Comparison of ENCODE assay signal across 8 cellular contexts in the genomic region with DNA sequence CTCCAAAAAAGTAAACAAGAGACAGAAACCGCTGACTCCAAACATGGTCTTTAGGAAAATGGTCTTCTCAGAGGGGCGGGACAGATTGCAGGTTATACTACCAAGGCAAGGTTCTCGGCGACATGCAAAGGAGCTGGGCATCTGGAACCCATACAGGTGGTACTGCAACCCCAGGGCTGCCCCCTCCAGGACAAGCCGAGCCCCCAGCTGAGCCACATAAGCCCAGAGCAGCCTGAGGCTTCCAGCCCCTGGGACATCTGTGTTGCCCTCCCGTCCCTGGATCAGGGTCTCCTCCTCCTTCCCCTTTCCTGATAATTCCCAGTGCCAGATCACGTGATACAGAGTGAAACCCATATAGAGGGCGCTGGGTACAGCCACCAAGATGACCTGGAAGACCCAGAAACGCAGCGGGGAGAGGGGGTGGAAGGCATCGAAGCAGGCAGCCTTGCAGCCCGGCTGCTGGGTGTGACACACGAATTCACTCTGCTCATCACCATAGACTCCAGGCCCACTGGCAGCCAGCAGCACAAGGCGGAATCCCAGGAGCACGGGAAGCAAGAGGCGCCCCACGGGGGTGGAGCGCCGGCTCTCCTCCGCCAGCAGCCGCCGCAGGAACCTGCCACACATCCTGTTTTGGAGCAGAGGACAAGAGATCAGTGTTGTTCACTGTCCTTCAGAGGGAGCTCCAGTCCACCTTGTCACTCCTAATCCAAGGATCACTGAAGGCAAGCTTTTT. TPM values are rescaled to one million over a fixed set of nuclear protein-coding genes. Genes with fewer than 3 reads are reported as not detected.
DNase-seq lines count a peak whose midpoint lies in the region; ATAC-seq and TF ChIP-seq lines count a peak whose summit lies in the region.

A gene with protein sequence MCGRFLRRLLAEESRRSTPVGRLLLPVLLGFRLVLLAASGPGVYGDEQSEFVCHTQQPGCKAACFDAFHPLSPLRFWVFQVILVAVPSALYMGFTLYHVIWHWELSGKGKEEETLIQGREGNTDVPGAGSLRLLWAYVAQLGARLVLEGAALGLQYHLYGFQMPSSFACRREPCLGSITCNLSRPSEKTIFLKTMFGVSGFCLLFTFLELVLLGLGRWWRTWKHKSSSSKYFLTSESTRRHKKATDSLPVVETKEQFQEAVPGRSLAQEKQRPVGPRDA (minus strand): TSS at position 627 of the 736 bp plus-strand sequence. CDS start 0 bp downstream, at position 627.

- peak within 1 kb of the TSS; percentile 72 to 97 (median 91) for H3K27ac Mint-ChIP-seq in CD4-positive, CD25-positive, alpha-beta regulatory T cell
- no peak within 1 kb of the TSS for H3K27ac Mint-ChIP-seq in HFFc6
- H3K27ac Mint-ChIP-seq in naive thymus-derived CD8-positive, alpha-beta T cell, result peak within 1 kb of the TSS; percentile 58 to 88 (median 76)

- peak; percentile 21 to 77 (median 50) for DNase-seq in CD4-positive, CD25-positive, alpha-beta regulatory T cell
- DNase-seq in HFFc6 (peak; percentile 66), NCI-H82 treated with DMSO at 0.1 percent for 48 hours (lab: John Stamatoyannopoulos, UW; ENCODE audit: unreplicated experiment) (peak; percentile 14), fibroblast of mammary gland (ENCODE audit: low read depth) (peak; percentile 53), ureter (ENCODE audit: low spot score) (peak; percentile 48)
- no peak for DNase-seq in activated T-cell treated with anti-CD3 and anti-CD28 coated beads, Interleukin-2, amount 50 U/mL, for 4 hours
- peak; percentile 15 to 66 (median 37) for DNase-seq in naive thymus-derived CD8-positive, alpha-beta T cell

- peaks cover 14 to 41% (median 26%) of the 10 kb centered on the region in 4 donors for H3K4me1 Mint-ChIP-seq in CD4-positive, CD25-positive, alpha-beta regulatory T cell
- H3K4me1 Mint-ChIP-seq in HFFc6 (ENCODE audit: low read depth), result peaks cover 18% of the 10 kb centered on the region
- H3K4me1 Mint-ChIP-seq in activated T-cell treated with anti-CD3 and anti-CD28 coated beads, Interleukin-2, amount 50 U/mL, for 4 hours (ENCODE audit: low read depth), result peaks cover 23% of the 10 kb centered on the region
- peaks cover 16 to 34% (median 21%) of the 10 kb centered on the region in 4 donors for H3K4me1 Mint-ChIP-seq in naive thymus-derived CD8-positive, alpha-beta T cell

- peak within 1 kb of the TSS; percentile 50 to 90 (median 81) for H3K4me3 Mint-ChIP-seq in CD4-positive, CD25-positive, alpha-beta regulatory T cell
- peak within 1 kb of the TSS; percentile 84 for H3K4me3 Mint-ChIP-seq in HFFc6
- peak within 1 kb of the TSS; percentile 72 for H3K4me3 Mint-ChIP-seq in activated T-cell treated with anti-CD3 and anti-CD28 coated beads, Interleukin-2, amount 50 U/mL, for 4 hours
- H3K4me3 Mint-ChIP-seq in naive thymus-derived CD8-positive, alpha-beta T cell, result peak within 1 kb of the TSS; percentile 71 to 90 (median 84)

- no peaks in the 10 kb centered on the region for H3K9me3 ChIP-seq in CD4-positive, CD25-positive, alpha-beta regulatory T cell (ENCODE audit: control insufficient read depth in 2 of 2, low read length in 2 of 2)

- peaks cover 10% of the 10 kb centered on the region for H3K27me3 ChIP-seq in CD4-positive, CD25-positive, alpha-beta regulatory T cell (ENCODE audit: control insufficient read depth, insufficient read depth, low read length)

- H3K27ac ChIP-seq in CD4-positive, CD25-positive, alpha-beta regulatory T cell (ENCODE audit: insufficient read depth, low read length, poor library complexity, severe bottlenecking), result no peak within 1 kb of the TSS

- no peaks in the 10 kb centered on the region for H3K36me3 Mint-ChIP-seq in CD4-positive, CD25-positive, alpha-beta regulatory T cell
- no peaks in the 10 kb centered on the region for H3K36me3 Mint-ChIP-seq in HFFc6 (ENCODE audit: low read depth)
- H3K36me3 Mint-ChIP-seq in activated T-cell treated with anti-CD3 and anti-CD28 coated beads, Interleukin-2, amount 50 U/mL, for 4 hours (ENCODE audit: insufficient read depth), result no peaks in the 10 kb centered on the region
- H3K36me3 Mint-ChIP-seq in naive thymus-derived CD8-positive, alpha-beta T cell, result no peaks in the 10 kb centered on the region

- peaks cover 42% of the 10 kb centered on the region for H3K27me3 Mint-ChIP-seq in CD4-positive, CD25-positive, alpha-beta regulatory T cell
- H3K27me3 Mint-ChIP-seq in HFFc6 (ENCODE audit: insufficient read depth), result peaks cover 19% of the 10 kb centered on the region
- H3K27me3 Mint-ChIP-seq in activated T-cell treated with anti-CD3 and anti-CD28 coated beads, Interleukin-2, amount 50 U/mL, for 4 hours (ENCODE audit: low read depth), result peaks cover 23% of the 10 kb centered on the region
- peaks cover 3 to 18% (median 10%) of the 10 kb centered on the region in 5 donors for H3K27me3 Mint-ChIP-seq in naive thymus-derived CD8-positive, alpha-beta T cell

- ATAC-seq in CD4-positive, CD25-positive, alpha-beta regulatory T cell (ENCODE audit: low read depth in 2 of 2), result peak; percentile 88 to 89
- peak; percentile 86 to 89 for ATAC-seq in activated T-cell treated with anti-CD3 and anti-CD28 coated beads, Interleukin-2, amount 50 U/mL, for 4 hours
- ATAC-seq in naive thymus-derived CD8-positive, alpha-beta T cell, result peak; percentile 94 to 98
- no peak for ATAC-seq in HG03439 (IDR thresholded peaks at IDR 0.05; ENCODE audit: unreplicated experiment)

- peaks cover 24% of the 10 kb centered on the region for H3K4me1 ChIP-seq in CD4-positive, CD25-positive, alpha-beta regulatory T cell (ENCODE audit: control insufficient read depth, insufficient read depth, low read length, poor library complexity, severe bottlenecking)

- H3K9me3 Mint-ChIP-seq in CD4-positive, CD25-positive, alpha-beta regulatory T cell, result peaks cover 0 to 3% (median 0%) of the 10 kb centered on the region in 7 donors
- no peaks in the 10 kb centered on the region for H3K9me3 Mint-ChIP-seq in HFFc6
- no peaks in the 10 kb centered on the region for H3K9me3 Mint-ChIP-seq in activated T-cell treated with anti-CD3 and anti-CD28 coated beads, Interleukin-2, amount 50 U/mL, for 4 hours
- H3K9me3 Mint-ChIP-seq in naive thymus-derived CD8-positive, alpha-beta T cell, result no peaks in the 10 kb centered on the region

- POLR2A ChIA-PET in naive thymus-derived CD8-positive, alpha-beta T cell (lab: Charles Lee), result interaction anchor here (0.9 to 2.2 kb wide), 10 partner anchors 9 to 159 kb away, joined by 3 to 50 read pairs (median 4); partner anchors contain the start of gene TRIM4

- TF ChIP-seq CTCF in HFFc6 (IDR thresholded peaks at IDR 0.05) (peak; percentile 50), fibroblast of mammary gland (conservative IDR thresholded peaks at IDR 0.05; ENCODE audit: control insufficient read depth, insufficient read depth, low read depth, low read length) (peak; percentile 41)

- no peaks in the 10 kb centered on the region for H3K36me3 ChIP-seq in CD4-positive, CD25-positive, alpha-beta regulatory T cell (ENCODE audit: control insufficient read depth, insufficient read depth, low read length)

- H3K4me3 ChIP-seq in CD4-positive, CD25-positive, alpha-beta regulatory T cell (ENCODE audit: low read depth, low read length), result peak within 1 kb of the TSS; percentile 64
- H3K4me3 ChIP-seq in fibroblast of mammary gland (ENCODE audit: control insufficient read depth, low read depth, low read length), result no peak within 1 kb of the TSS

RNA-seq across cellular contexts. Expression of the gene that starts here (rescaled TPM):
- total RNA-seq in CD4-positive, CD25-positive, alpha-beta regulatory T cell, result 0.35 TPM
- polyA plus RNA-seq in CD4-positive, CD25-positive, alpha-beta regulatory T cell, result 1 to 10 TPM in 3 of 4 donors, under 1 TPM in 1; 1.00 to 3.0 (median 1.5) TPM
- not detected for total RNA-seq in HFFc6 (2021; fragmentation: NEBNext Ultra II Directional; extraction: Animal tissue kit (Norgen Biotek cat#: 25700))
- under 1 TPM; 0.24 to 0.40 (median 0.29) TPM for total RNA-seq in activated T-cell treated with anti-CD3 and anti-CD28 coated beads, Interleukin-2, amount 50 U/mL, for 4 hours
- total RNA-seq in naive thymus-derived CD8-positive, alpha-beta T cell, result 1 to 10 TPM; 1.6 to 1.7 TPM
- 1 to 10 TPM in 1 of 3 donors, under 1 TPM in 1, not detected in 1; 0.42 to 2.0 TPM for polyA plus RNA-seq in naive thymus-derived CD8-positive, alpha-beta T cell
- not detected for total RNA-seq in ureter

Comparison
In these comparisons a context has a peak if more than half of its experiments do, and no peak if none do; other contexts are left out.
1. Peak in DNase-seq in HFFc6; RNA of the gene not detected or under 1 TPM.
2. Peak in ATAC-seq in activated T-cell treated with anti-CD3 and anti-CD28 coated beads, Interleukin-2, amount 50 U/mL, for 4 hours; RNA of the gene not detected or under 1 TPM.
3. Peak in DNase-seq in ureter; RNA of the gene not detected or under 1 TPM.